Comparison of ENCODE assay signal across 1 cellular context in the genomic region with DNA sequence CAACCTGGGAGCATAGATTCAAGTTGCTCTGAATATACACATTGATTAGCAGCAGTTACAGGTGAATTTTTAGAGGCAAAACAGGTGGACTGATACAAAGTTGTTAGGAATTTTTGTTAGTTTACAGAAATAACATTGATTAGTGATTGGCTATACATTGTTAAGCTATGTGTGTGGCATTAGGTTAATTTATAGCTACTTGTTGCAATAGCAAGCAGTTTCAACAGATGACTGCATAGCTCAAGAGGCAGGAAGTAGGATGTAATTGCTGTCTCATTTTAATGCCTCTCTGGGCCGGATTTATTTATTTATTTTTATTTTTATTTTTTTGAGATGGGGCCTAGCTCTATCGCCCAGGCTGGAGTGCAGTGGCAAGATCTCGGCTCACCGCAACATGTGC.
TF ChIP-seq lines count a peak whose summit lies in the region.

No MANE protein-coding gene starts in this region.

TF ChIP-seq in HepG2, 621 proteins besides CTCF, POLR2A, EP300 and RAD21 (continued from another document and continues in another):
- TF ChIP-seq, protein P1, sequence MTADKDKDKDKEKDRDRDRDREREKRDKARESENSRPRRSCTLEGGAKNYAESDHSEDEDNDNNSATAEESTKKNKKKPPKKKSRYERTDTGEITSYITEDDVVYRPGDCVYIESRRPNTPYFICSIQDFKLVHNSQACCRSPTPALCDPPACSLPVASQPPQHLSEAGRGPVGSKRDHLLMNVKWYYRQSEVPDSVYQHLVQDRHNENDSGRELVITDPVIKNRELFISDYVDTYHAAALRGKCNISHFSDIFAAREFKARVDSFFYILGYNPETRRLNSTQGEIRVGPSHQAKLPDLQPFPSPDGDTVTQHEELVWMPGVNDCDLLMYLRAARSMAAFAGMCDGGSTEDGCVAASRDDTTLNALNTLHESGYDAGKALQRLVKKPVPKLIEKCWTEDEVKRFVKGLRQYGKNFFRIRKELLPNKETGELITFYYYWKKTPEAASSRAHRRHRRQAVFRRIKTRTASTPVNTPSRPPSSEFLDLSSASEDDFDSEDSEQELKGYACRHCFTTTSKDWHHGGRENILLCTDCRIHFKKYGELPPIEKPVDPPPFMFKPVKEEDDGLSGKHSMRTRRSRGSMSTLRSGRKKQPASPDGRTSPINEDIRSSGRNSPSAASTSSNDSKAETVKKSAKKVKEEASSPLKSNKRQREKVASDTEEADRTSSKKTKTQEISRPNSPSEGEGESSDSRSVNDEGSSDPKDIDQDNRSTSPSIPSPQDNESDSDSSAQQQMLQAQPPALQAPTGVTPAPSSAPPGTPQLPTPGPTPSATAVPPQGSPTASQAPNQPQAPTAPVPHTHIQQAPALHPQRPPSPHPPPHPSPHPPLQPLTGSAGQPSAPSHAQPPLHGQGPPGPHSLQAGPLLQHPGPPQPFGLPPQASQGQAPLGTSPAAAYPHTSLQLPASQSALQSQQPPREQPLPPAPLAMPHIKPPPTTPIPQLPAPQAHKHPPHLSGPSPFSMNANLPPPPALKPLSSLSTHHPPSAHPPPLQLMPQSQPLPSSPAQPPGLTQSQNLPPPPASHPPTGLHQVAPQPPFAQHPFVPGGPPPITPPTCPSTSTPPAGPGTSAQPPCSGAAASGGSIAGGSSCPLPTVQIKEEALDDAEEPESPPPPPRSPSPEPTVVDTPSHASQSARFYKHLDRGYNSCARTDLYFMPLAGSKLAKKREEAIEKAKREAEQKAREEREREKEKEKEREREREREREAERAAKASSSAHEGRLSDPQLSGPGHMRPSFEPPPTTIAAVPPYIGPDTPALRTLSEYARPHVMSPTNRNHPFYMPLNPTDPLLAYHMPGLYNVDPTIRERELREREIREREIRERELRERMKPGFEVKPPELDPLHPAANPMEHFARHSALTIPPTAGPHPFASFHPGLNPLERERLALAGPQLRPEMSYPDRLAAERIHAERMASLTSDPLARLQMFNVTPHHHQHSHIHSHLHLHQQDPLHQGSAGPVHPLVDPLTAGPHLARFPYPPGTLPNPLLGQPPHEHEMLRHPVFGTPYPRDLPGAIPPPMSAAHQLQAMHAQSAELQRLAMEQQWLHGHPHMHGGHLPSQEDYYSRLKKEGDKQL (CRISPR knock-in tag; IDR thresholded peaks at IDR 0.05; ENCODE audit: low read depth), result no peak
- TF ChIP-seq, protein P2, sequence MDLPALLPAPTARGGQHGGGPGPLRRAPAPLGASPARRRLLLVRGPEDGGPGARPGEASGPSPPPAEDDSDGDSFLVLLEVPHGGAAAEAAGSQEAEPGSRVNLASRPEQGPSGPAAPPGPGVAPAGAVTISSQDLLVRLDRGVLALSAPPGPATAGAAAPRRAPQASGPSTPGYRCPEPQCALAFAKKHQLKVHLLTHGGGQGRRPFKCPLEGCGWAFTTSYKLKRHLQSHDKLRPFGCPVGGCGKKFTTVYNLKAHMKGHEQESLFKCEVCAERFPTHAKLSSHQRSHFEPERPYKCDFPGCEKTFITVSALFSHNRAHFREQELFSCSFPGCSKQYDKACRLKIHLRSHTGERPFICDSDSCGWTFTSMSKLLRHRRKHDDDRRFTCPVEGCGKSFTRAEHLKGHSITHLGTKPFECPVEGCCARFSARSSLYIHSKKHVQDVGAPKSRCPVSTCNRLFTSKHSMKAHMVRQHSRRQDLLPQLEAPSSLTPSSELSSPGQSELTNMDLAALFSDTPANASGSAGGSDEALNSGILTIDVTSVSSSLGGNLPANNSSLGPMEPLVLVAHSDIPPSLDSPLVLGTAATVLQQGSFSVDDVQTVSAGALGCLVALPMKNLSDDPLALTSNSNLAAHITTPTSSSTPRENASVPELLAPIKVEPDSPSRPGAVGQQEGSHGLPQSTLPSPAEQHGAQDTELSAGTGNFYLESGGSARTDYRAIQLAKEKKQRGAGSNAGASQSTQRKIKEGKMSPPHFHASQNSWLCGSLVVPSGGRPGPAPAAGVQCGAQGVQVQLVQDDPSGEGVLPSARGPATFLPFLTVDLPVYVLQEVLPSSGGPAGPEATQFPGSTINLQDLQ (CRISPR knock-in tag; IDR thresholded peaks at IDR 0.05), result no peak
- TF ChIP-seq, protein P3, sequence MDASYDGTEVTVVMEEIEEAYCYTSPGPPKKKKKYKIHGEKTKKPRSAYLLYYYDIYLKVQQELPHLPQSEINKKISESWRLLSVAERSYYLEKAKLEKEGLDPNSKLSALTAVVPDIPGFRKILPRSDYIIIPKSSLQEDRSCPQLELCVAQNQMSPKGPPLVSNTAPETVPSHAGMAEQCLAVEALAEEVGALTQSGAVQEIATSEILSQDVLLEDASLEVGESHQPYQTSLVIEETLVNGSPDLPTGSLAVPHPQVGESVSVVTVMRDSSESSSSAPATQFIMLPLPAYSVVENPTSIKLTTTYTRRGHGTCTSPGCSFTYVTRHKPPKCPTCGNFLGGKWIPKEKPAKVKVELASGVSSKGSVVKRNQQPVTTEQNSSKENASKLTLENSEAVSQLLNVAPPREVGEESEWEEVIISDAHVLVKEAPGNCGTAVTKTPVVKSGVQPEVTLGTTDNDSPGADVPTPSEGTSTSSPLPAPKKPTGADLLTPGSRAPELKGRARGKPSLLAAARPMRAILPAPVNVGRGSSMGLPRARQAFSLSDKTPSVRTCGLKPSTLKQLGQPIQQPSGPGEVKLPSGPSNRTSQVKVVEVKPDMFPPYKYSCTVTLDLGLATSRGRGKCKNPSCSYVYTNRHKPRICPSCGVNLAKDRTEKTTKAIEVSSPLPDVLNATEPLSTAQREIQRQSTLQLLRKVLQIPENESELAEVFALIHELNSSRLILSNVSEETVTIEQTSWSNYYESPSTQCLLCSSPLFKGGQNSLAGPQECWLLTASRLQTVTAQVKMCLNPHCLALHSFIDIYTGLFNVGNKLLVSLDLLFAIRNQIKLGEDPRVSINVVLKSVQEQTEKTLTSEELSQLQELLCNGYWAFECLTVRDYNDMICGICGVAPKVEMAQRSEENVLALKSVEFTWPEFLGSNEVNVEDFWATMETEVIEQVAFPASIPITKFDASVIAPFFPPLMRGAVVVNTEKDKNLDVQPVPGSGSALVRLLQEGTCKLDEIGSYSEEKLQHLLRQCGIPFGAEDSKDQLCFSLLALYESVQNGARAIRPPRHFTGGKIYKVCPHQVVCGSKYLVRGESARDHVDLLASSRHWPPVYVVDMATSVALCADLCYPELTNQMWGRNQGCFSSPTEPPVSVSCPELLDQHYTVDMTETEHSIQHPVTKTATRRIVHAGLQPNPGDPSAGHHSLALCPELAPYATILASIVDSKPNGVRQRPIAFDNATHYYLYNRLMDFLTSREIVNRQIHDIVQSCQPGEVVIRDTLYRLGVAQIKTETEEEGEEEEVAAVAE (CRISPR knock-in tag; IDR thresholded peaks at IDR 0.05; ENCODE audit: borderline replicate concordance), result no peak
- TF ChIP-seq WIZ (CRISPR knock-in tag; IDR thresholded peaks at IDR 0.05) (no peak), ZNF3 (CRISPR knock-in tag; IDR thresholded peaks at IDR 0.05) (no peak)
- TF ChIP-seq, protein P4, sequence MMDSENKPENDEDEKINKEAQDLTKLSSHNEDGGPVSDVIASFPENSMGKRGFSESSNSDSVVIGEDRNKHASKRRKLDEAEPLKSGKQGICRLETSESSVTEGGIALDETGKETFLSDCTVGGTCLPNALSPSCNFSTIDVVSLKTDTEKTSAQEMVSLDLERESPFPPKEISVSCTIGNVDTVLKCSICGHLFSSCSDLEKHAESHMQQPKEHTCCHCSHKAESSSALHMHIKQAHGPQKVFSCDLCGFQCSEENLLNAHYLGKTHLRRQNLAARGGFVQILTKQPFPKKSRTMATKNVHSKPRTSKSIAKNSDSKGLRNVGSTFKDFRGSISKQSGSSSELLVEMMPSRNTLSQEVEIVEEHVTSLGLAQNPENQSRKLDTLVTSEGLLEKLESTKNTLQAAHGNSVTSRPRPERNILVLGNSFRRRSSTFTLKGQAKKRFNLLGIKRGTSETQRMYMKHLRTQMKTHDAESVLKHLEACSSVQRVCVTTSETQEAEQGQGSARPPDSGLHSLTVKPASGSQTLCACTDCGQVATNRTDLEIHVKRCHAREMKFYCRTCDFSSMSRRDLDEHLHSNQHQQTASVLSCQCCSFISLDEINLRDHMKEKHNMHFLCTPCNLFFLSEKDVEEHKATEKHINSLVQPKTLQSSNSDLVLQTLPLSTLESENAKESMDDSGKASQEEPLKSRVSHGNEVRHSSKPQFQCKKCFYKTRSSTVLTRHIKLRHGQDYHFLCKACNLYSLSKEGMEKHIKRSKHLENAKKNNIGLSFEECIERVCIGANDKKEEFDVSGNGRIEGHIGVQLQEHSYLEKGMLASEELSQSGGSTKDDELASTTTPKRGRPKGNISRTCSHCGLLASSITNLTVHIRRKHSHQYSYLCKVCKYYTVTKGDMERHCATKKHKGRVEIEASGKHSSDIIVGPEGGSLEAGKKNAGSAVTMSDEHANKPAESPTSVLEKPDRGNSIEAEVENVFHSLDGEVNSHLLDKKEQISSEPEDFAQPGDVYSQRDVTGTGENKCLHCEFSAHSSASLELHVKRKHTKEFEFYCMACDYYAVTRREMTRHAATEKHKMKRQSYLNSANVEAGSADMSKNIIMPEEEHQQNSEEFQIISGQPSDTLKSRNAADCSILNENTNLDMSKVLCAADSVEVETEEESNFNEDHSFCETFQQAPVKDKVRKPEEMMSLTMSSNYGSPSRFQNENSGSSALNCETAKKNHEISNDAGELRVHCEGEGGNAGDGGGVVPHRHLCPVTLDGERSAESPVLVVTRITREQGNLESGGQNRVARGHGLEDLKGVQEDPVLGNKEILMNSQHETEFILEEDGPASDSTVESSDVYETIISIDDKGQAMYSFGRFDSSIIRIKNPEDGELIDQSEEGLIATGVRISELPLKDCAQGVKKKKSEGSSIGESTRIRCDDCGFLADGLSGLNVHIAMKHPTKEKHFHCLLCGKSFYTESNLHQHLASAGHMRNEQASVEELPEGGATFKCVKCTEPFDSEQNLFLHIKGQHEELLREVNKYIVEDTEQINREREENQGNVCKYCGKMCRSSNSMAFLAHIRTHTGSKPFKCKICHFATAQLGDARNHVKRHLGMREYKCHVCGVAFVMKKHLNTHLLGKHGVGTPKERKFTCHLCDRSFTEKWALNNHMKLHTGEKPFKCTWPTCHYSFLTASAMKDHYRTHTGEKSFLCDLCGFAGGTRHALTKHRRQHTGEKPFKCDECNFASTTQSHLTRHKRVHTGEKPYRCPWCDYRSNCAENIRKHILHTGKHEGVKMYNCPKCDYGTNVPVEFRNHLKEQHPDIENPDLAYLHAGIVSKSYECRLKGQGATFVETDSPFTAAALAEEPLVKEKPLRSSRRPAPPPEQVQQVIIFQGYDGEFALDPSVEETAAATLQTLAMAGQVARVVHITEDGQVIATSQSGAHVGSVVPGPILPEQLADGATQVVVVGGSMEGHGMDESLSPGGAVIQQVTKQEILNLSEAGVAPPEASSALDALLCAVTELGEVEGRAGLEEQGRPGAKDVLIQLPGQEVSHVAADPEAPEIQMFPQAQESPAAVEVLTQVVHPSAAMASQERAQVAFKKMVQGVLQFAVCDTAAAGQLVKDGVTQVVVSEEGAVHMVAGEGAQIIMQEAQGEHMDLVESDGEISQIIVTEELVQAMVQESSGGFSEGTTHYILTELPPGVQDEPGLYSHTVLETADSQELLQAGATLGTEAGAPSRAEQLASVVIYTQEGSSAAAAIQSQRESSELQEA (CRISPR knock-in tag; IDR thresholded peaks at IDR 0.05; ENCODE audit: not compliant biosample characterization), result no peak
- TF ChIP-seq, protein P5, sequence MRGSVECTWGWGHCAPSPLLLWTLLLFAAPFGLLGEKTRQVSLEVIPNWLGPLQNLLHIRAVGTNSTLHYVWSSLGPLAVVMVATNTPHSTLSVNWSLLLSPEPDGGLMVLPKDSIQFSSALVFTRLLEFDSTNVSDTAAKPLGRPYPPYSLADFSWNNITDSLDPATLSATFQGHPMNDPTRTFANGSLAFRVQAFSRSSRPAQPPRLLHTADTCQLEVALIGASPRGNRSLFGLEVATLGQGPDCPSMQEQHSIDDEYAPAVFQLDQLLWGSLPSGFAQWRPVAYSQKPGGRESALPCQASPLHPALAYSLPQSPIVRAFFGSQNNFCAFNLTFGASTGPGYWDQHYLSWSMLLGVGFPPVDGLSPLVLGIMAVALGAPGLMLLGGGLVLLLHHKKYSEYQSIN (CRISPR knock-in tag; IDR thresholded peaks at IDR 0.05; ENCODE audit: borderline replicate concordance), result no peak
- TF ChIP-seq, protein P6, sequence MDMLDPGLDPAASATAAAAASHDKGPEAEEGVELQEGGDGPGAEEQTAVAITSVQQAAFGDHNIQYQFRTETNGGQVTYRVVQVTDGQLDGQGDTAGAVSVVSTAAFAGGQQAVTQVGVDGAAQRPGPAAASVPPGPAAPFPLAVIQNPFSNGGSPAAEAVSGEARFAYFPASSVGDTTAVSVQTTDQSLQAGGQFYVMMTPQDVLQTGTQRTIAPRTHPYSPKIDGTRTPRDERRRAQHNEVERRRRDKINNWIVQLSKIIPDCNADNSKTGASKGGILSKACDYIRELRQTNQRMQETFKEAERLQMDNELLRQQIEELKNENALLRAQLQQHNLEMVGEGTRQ (IDR thresholded peaks at IDR 0.05; ENCODE audit: low read depth, low read length), result no peak
- TF ChIP-seq, protein P6 (CRISPR knock-in tag; IDR thresholded peaks at IDR 0.05; ENCODE audit: borderline replicate concordance), result no peak
- TF ChIP-seq, protein P7, sequence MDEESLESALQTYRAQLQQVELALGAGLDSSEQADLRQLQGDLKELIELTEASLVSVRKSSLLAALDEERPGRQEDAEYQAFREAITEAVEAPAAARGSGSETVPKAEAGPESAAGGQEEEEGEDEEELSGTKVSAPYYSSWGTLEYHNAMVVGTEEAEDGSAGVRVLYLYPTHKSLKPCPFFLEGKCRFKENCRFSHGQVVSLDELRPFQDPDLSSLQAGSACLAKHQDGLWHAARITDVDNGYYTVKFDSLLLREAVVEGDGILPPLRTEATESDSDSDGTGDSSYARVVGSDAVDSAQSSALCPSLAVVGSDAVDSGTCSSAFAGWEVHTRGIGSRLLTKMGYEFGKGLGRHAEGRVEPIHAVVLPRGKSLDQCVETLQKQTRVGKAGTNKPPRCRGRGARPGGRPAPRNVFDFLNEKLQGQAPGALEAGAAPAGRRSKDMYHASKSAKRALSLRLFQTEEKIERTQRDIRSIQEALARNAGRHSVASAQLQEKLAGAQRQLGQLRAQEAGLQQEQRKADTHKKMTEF (CRISPR knock-in tag; IDR thresholded peaks at IDR 0.05), result no peak
